Comparison of ENCODE assay signal across 19 cellular contexts in genomic region chr17:80838381-80839345, GRCh38.
DNase-seq lines count a peak whose midpoint lies in the region; ATAC-seq and TF ChIP-seq lines count a peak whose summit lies in the region.
"Had no signal": no experiment of that assay in that cellular context is flagged by ENCODE, and none has a peak within 500 bp of the region (broad histone marks: within the 10 kb centered on the region; RNA-seq: fewer than 3 reads in every experiment).

No MANE protein-coding gene starts in this region.

- 84 to 90% methylated on average over 36 to 38 of the region's 38 CpGs for WGBS in tibial nerve, 2 donors

- TF ChIP-seq EP300 in tibial nerve (IDR thresholded peaks at IDR 0.05): no peak

- H3K27ac Mint-ChIP-seq in effector memory CD8-positive, alpha-beta T cell: peak overlapping the region in 1 of 2 donors; percentile 82

- H3K4me1 Mint-ChIP-seq in effector memory CD8-positive, alpha-beta T cell (ENCODE audit: low read depth in 2 of 2): peaks cover under 1 to 3% of the 10 kb centered on the region in 2 donors

- no peak overlapping the region for H3K9ac ChIP-seq in BLaER1 treated with 17β-estradiol and CSF1 and Interleukin-3, amounts not matched to agents 10 nM and 100 nM

- TF ChIP-seq POLR2A in tibial nerve (IDR thresholded peaks at IDR 0.05): no peak

- H3K27ac ChIP-seq in BLaER1 treated with 17β-estradiol and CSF1 and Interleukin-3, amounts not matched to agents 10 nM and 100 nM: no peak overlapping the region
- H3K27ac ChIP-seq in tibial nerve (no peak overlapping the region), PC-9 (no peak overlapping the region)
- H3K27ac ChIP-seq: A549, adrenal gland, foreskin keratinocyte had no signal

- no peak overlapping the region for H2AFZ ChIP-seq in PC-9

- no peak overlapping the region for H3K4me3 Mint-ChIP-seq in effector memory CD8-positive, alpha-beta T cell
- H3K4me3 Mint-ChIP-seq: natural killer cell had no signal

- no peaks in the 10 kb centered on the region for H3K79me2 ChIP-seq in PC-9 (ENCODE audit: low read depth)

- H3K27me3 Mint-ChIP-seq in effector memory CD8-positive, alpha-beta T cell: no peaks in the 10 kb centered on the region

- no TSS peak for BruUV-seq in PC-9 (replicated peaks; lab: Mats Ljungman, UMichigan)

- no peaks in the 10 kb centered on the region for H3K9me3 Mint-ChIP-seq in effector memory CD8-positive, alpha-beta T cell
- H3K9me3 Mint-ChIP-seq: natural killer cell had no signal

- no peak overlapping the region for H3K4me3 ChIP-seq in BLaER1 treated with 17β-estradiol and CSF1 and Interleukin-3, amounts not matched to agents 10 nM and 100 nM
- H3K4me3 ChIP-seq in tibial nerve: no peak overlapping the region
- H3K4me3 ChIP-seq in PC-9: no peak overlapping the region
- H3K4me3 ChIP-seq: A549, adrenal gland, HAP-1 had no signal

- H3F3A ChIP-seq in PC-9 (ENCODE audit: insufficient read depth, low read depth): no peaks in the 10 kb centered on the region

- no peaks in the 10 kb centered on the region for H3K9me3 ChIP-seq in BLaER1 treated with 17β-estradiol and CSF1 and Interleukin-3, amounts not matched to agents 10 nM and 100 nM (replicated peaks in 1 of 11)
- H3K9me3 ChIP-seq in tibial nerve (no peaks in the 10 kb centered on the region), PC-9 (ENCODE audit: insufficient read depth, low read depth) (no peaks in the 10 kb centered on the region)
- H3K9me3 ChIP-seq: A549, adrenal gland, HAP-1 had no signal

- POLR2A ChIA-PET in PC-9 (lab: Charles Lee; ENCODE audit: unreplicated experiment): no interaction called here

- H3K36me3 ChIP-seq in BLaER1 treated with 17β-estradiol and CSF1 and Interleukin-3, amounts not matched to agents 10 nM and 100 nM: peaks cover 0 to 38% (median 18%) of the 10 kb centered on the region in 11 experiments; a peak in 12 of 22 replicates
- peaks cover 0 to 33% (median 0%) of the 10 kb centered on the region in 3 donors for H3K36me3 ChIP-seq in tibial nerve
- H3K36me3 ChIP-seq in PC-9 (ENCODE audit: low read depth): no peaks in the 10 kb centered on the region
- H3K36me3 ChIP-seq: adrenal gland, HAP-1 had no signal

- DNase-seq in NCI-H524 (lab: John Stamatoyannopoulos, UW) (peak; percentile 50 to 80), NCI-H524 treated with DMSO at 0.1 percent for 48 hours (lab: John Stamatoyannopoulos, UW) (no peak), NCI-H69 (lab: John Stamatoyannopoulos, UW) (peak; percentile 93), left kidney (ENCODE audit: low read depth, low spot score) (peak; percentile 55), tibial nerve (ENCODE audit: low spot score in 2 of 2) (no peak), PC-9 (no peak)
- DNase-seq in effector memory CD8-positive, alpha-beta T cell: no peak
- DNase-seq: activated CD4-positive, alpha-beta T cell treated with anti-CD3 and anti-CD28 coated beads, Interleukin-2, amount 50 U/mL, for 1 hour; adrenal gland; foreskin keratinocyte; GF-D8; mesendoderm; natural killer cell; NCI-H1436 treated with DMSO at 0.1 percent for 48 hours; NCI-H345; RPMI8226 had no signal

- peak overlapping the region in 6 of 11 experiments; percentile 3 to 50 (median 34); a peak in 11 of 22 replicates for H3K4me2 ChIP-seq in BLaER1 treated with 17β-estradiol and CSF1 and Interleukin-3, amounts not matched to agents 10 nM and 100 nM
- no peak overlapping the region for H3K4me2 ChIP-seq in PC-9
- H3K4me2 ChIP-seq: A549 had no signal

- no peak for ATAC-seq in effector memory CD8-positive, alpha-beta T cell (replicated peaks)
- ATAC-seq: foreskin keratinocyte, natural killer cell had no signal

- TF ChIP-seq CTCF in tibial nerve (IDR thresholded peaks at IDR 0.05) (no peak), PC-9 (conservative IDR thresholded peaks at IDR 0.05) (no peak)

- intact Hi-C loops in PC-9 (cut with micrococcal nuclease; ENCODE audit: unreplicated experiment): no loop called here

- no peaks in the 10 kb centered on the region for H3K9me2 ChIP-seq in PC-9 (ENCODE audit: insufficient read depth)

- peaks cover 29 to 47% (median 41%) of the 10 kb centered on the region in 11 experiments for H3K27me3 ChIP-seq in BLaER1 treated with 17β-estradiol and CSF1 and Interleukin-3, amounts not matched to agents 10 nM and 100 nM
- H3K27me3 ChIP-seq in tibial nerve (no peaks in the 10 kb centered on the region), PC-9 (ENCODE audit: insufficient read depth, low read depth) (no peaks in the 10 kb centered on the region)
- H3K27me3 ChIP-seq: adrenal gland, foreskin keratinocyte had no signal

- CTCF ChIA-PET in PC-9 (lab: Charles Lee): no interaction called here

- H3K4me1 ChIP-seq in BLaER1 treated with 17β-estradiol and CSF1 and Interleukin-3, amounts not matched to agents 10 nM and 100 nM: peaks cover 9 to 60% (median 41%) of the 10 kb centered on the region in 10 experiments
- H3K4me1 ChIP-seq in tibial nerve (peaks cover 0 to 4% (median 0%) of the 10 kb centered on the region in 4 donors), PC-9 (replicated peaks; ENCODE audit: insufficient read depth) (no peaks in the 10 kb centered on the region; the same call in 1 of the 2 replicates)
- H3K4me1 ChIP-seq: foreskin keratinocyte, HAP-1 had no signal

- peaks cover 0 to 80% (median 62%) of the 10 kb centered on the region in 11 experiments; a peak in 20 of 22 replicates for H4K20me1 ChIP-seq in BLaER1 treated with 17β-estradiol and CSF1 and Interleukin-3, amounts not matched to agents 10 nM and 100 nM
- no peaks in the 10 kb centered on the region for H4K20me1 ChIP-seq in PC-9 (ENCODE audit: insufficient read depth)

- H3K36me3 Mint-ChIP-seq in effector memory CD8-positive, alpha-beta T cell (ENCODE audit: insufficient read depth): peaks cover 11% of the 10 kb centered on the region
- H3K36me3 Mint-ChIP-seq: natural killer cell had no signal

Comparison
In these comparisons a context has a peak if more than half of its experiments do, and no peak if none do; other contexts are left out.
1. DNase-seq: peak in NCI-H524 (2 of 2), NCI-H69 (single experiment) and left kidney (single experiment); none in NCI-H524 treated with DMSO at 0.1 percent for 48 hours (single experiment), effector memory CD8-positive, alpha-beta T cell (0 of 3), tibial nerve (0 of 2) and PC-9 (0 of 2).